In the genomic region with DNA sequence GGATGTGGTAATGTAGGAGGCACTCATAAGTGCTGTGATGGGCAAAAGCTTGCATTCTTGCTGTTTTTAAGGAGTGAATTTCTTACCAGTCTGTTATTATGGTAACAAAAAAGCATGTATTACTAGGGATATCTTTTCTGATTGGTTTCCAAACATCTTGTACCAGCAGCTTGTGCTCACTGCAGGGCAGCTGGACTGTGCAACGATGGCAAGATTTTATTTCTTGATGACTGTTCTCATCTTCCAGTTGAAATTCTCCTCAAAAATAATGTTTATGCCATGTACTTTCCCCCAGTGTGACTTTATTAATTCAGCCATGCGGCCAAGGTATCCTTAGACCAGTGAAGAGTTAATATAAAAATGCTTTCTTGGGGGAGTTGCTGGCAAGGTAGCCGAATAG, we compare ENCODE assay signal across 34 cellular contexts.
"Had no signal": no experiment of that assay in that cellular context is flagged by ENCODE, and none has a peak within 500 bp of the region (broad histone marks: within the 10 kb centered on the region; RNA-seq: fewer than 3 reads in every experiment).

No MANE protein-coding gene starts in this region.

- H3K4me3 ChIP-seq: MG63 had no signal

- H3K27ac ChIP-seq: KMS-11 had no signal

- H3K27me3 ChIP-seq: MG63 had no signal

- H3K9ac ChIP-seq: KMS-11 had no signal

- H3K4me2 ChIP-seq: KMS-11 had no signal

- DNase-seq: Karpas-422, Kasumi-1, MG63, MM.1S, MV-4-11, NCI-H1048, NCI-H1092 treated with DMSO at 0.1 percent for 48 hours, NCI-H1105, NCI-H1105 treated with DMSO at 0.1 percent for 48 hours, NCI-H1417, NCI-H1417 treated with DMSO at 0.1 percent for 48 hours, NCI-H1436, NCI-H1436 treated with DMSO at 0.1 percent for 48 hours, NCI-H146, NCI-H1694, NCI-H1694 treated with DMSO at 0.1 percent for 48 hours, NCI-H187, NCI-H187 treated with DMSO at 0.1 percent for 48 hours, NCI-H1930, NCI-H2029, NCI-H2029 treated with DMSO at 0.1 percent for 48 hours, NCI-H2081, NCI-H2081 treated with DMSO at 0.1 percent for 48 hours, NCI-H2107, NCI-H2171, NCI-H2171 treated with DMSO at 0.1 percent for 48 hours, NCI-H2227 treated with DMSO at 0.1 percent for 48 hours, NCI-H226, NCI-H345, NCI-H446, NCI-H446 treated with DMSO at 0.1 percent for 48 hours, NCI-H510A, NCI-H510A treated with DMSO at 0.1 percent for 48 hours had no signal
